8 cellular contexts compared by ENCODE assay signal in the genomic region with DNA sequence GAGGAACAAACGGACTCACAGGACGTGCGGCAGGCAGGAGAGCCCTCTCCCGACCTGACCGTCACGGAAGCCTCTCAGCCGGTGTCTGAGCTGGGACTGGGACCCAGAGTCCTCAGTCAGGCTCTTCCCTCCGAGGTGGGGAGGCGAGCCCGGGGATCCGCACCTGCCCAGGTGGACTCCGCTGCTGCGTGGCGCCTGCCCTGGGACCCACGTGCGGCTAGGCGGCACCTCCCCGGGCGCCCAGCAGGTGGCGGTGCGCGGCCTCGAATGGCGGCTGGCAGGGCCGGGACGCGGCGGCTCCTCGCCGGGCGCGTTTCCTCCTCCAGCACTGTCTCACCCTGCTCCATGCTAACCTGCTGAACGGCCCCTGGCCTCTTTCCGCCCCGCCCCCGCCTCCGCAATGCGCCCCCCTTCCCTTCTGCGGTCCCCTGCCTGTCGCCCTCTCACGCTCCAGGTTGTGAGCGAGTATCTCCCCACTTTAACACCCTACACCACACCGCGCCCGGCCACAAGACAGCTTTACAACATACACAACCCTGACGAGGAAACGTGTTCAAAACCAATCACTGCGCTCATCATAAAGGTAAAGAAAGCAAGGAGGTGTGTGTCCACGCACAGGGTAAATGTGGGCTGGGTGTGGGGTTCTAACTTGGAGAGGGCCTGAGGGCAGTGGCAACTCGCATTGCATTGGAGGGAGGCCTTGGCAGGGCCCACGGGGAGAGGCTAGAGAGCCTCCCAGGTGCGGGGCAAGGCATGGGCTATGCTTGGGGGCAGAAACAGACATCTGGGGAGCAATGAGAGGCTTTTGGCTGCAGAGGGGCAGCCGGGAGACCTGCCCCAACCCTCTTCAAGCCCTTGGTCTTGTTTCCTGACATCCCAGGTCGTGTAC. TPM values are rescaled to one million over a fixed set of nuclear protein-coding genes. Genes with fewer than 3 reads are reported as not detected.
DNase-seq lines count a peak whose midpoint lies in the region; ATAC-seq and TF ChIP-seq lines count a peak whose summit lies in the region.

No MANE protein-coding gene starts in this region.

- TF ChIP-seq POLR2A in prostate gland (IDR thresholded peaks at IDR 0.05) (peak; percentile 24), vagina (IDR thresholded peaks at IDR 0.05) (no peak)

- H3K27ac Mint-ChIP-seq in activated naive CD4-positive, alpha-beta T cell treated with anti-CD3 and anti-CD28 coated beads, Interleukin-2, amount 50 U/mL, for 72 hours: no peak overlapping the region

- H3K27me3 ChIP-seq in prostate gland (replicated peaks; ENCODE audit: insufficient read depth) (no peaks in the 10 kb centered on the region), vagina (no peaks in the 10 kb centered on the region)

- no peak for TF ChIP-seq EP300 in Ishikawa (IDR thresholded peaks at IDR 0.05; ENCODE audit: borderline replicate concordance)

- peak; percentile 69 for DNase-seq in ELR (ENCODE audit: low read depth)
- peak; percentile 39 for DNase-seq in SW480 (ENCODE audit: low spot score)
- DNase-seq in activated naive CD4-positive, alpha-beta T cell treated with anti-CD3 and anti-CD28 coated beads, Interleukin-2, amount 50 U/mL, for 72 hours (ENCODE audit: low spot score in 2 of 2): peak; percentile 80 to 93
- peak; percentile 89 for DNase-seq in cardiac septum (ENCODE audit: low spot score)
- DNase-seq in prostate gland (ENCODE audit: low spot score): peak; percentile 69
- DNase-seq in vagina (ENCODE audit: extremely low spot score in 2 of 2): peak in 1 of 2 donors; percentile 88

- WGBS in prostate gland: 24% methylated on average over 54 of the region's 54 CpGs

- H3K9me3 Mint-ChIP-seq in activated naive CD4-positive, alpha-beta T cell treated with anti-CD3 and anti-CD28 coated beads, Interleukin-2, amount 50 U/mL, for 72 hours: no peaks in the 10 kb centered on the region

- intact Hi-C loops in cardiac septum (cut with DNase I) (loop anchor here (2.0 kb wide), 1 partner anchor 219 kb away; no protein-coding TSS in a partner anchor), prostate gland (cut with DNase I) (loop anchor here (2.0 to 5.0 kb wide), 2 partner anchors 68 to 221 kb away; no protein-coding TSS in a partner anchor), vagina (cut with DNase I) (loop anchor here (10.0 kb wide), 1 partner anchor 71 kb away; no protein-coding TSS in a partner anchor)

- ATAC-seq in activated naive CD4-positive, alpha-beta T cell treated with anti-CD3 and anti-CD28 coated beads, Interleukin-2, amount 50 U/mL, for 72 hours: peak; percentile 93 to 97
- ATAC-seq in GM19463 (IDR thresholded peaks at IDR 0.05; ENCODE audit: unreplicated experiment): no peak

- H3K4me1 ChIP-seq in prostate gland (replicated peaks): no peaks in the 10 kb centered on the region
- peaks cover 16% of the 10 kb centered on the region for H3K4me1 ChIP-seq in vagina

- H3K27ac ChIP-seq in prostate gland (no peak overlapping the region), vagina (peak overlapping the region; percentile 15)

- TF ChIP-seq RAD21 in Ishikawa (IDR thresholded peaks at IDR 0.05; ENCODE audit: low read depth): peak; percentile 90; the same call in 1 of the 2 replicates

- no peaks in the 10 kb centered on the region for H3K36me3 ChIP-seq in prostate gland
- no peaks in the 10 kb centered on the region for H3K36me3 ChIP-seq in vagina

- H3K9me3 ChIP-seq in prostate gland (no peaks in the 10 kb centered on the region), vagina (no peaks in the 10 kb centered on the region)

- H3K4me3 ChIP-seq in prostate gland (no peak overlapping the region), vagina (peak overlapping the region; percentile 4 to 7)

- H3K36me3 Mint-ChIP-seq in activated naive CD4-positive, alpha-beta T cell treated with anti-CD3 and anti-CD28 coated beads, Interleukin-2, amount 50 U/mL, for 72 hours: no peaks in the 10 kb centered on the region

- TF ChIP-seq CTCF in prostate gland (IDR thresholded peaks at IDR 0.05) (peak; percentile 75 to 99 (median 96)), vagina (IDR thresholded peaks at IDR 0.05) (peak; percentile 82 to 92 (median 89))

TF ChIP-seq in Ishikawa, 13 proteins besides CTCF, POLR2A, EP300 and RAD21:
- TF ChIP-seq CEBPB (IDR thresholded peaks at IDR 0.05) (no peak), USF1 (IDR thresholded peaks at IDR 0.05) (peak; percentile 67), MAX (IDR thresholded peaks at IDR 0.05) (peak; percentile 96), YY1 (IDR thresholded peaks at IDR 0.05; ENCODE audit: low read depth) (peak; percentile 68; the same call in 1 of the 2 replicates)

RNA-seq across cellular contexts. Expression of gene ATXN10, which starts 25.9 kb away (rescaled TPM):
- 10 to 100 TPM; 60.1 to 90.7 TPM for total RNA-seq in activated naive CD4-positive, alpha-beta T cell treated with anti-CD3 and anti-CD28 coated beads, Interleukin-2, amount 50 U/mL, for 72 hours
- total RNA-seq in cardiac septum (156 TPM), prostate gland (100 to 1,000 TPM; 125 to 148 TPM), vagina (116 TPM)

Comparison
In these comparisons a context has a peak if more than half of its experiments do, and no peak if none do; other contexts are left out.
1. H3K4me3 ChIP-seq: peak in vagina (2 of 2); none in prostate gland (0 of 2).